ENCODE assay signal across 1 cellular context in genomic region chr1:196034080-196034706, GRCh38.
TF ChIP-seq lines count a peak whose summit lies in the region.

No MANE protein-coding gene starts in this region.

TF ChIP-seq in H1, 55 proteins besides CTCF, POLR2A, EP300 and RAD21 (continued from another document):
- TF ChIP-seq E2F6 (IDR thresholded peaks at IDR 0.05) = no peak
- TF ChIP-seq RFX5 (IDR thresholded peaks at IDR 0.05; ENCODE audit: borderline replicate concordance, low read depth, low read length) = no peak
- no peak for TF ChIP-seq YY1 (IDR thresholded peaks at IDR 0.05; ENCODE audit: low read depth, low read length)
- 0 out of 2 replicates have a peak, but pooled peaks have one; percentile 16 for TF ChIP-seq TCF12 (IDR thresholded peaks at IDR 0.05; ENCODE audit: low read depth, low read length)
- TF ChIP-seq NANOG (IDR thresholded peaks at IDR 0.05; ENCODE audit: insufficient read depth, low read depth, low read length, poor library complexity, severe bottlenecking) = peak; percentile 57
- peak; percentile 77 for TF ChIP-seq CHD7 (IDR thresholded peaks at IDR 0.05; ENCODE audit: insufficient replicate concordance, low read length)
- TF ChIP-seq EZH2 (IDR thresholded peaks at IDR 0.05; ENCODE audit: low read depth, low read length, severe bottlenecking) = no peak
- TF ChIP-seq HDAC2 (IDR thresholded peaks at IDR 0.05; ENCODE audit: borderline replicate concordance in 1 of 2, low read depth in 2 of 2, low read length in 2 of 2) = peak in 1 of 2 experiments; percentile 42; a peak in 1 of 4 replicates
- no peak for TF ChIP-seq JUN (IDR thresholded peaks at IDR 0.05; ENCODE audit: low read depth, low read length)
- no peak for TF ChIP-seq CBX8 (IDR thresholded peaks at IDR 0.05; ENCODE audit: borderline replicate concordance, low read depth, low read length)
- TF ChIP-seq CHD1 (IDR thresholded peaks at IDR 0.05; ENCODE audit: low read depth, low read length) = no peak
- TF ChIP-seq KDM5A (IDR thresholded peaks at IDR 0.05; ENCODE audit: low read length) = no peak
- TF ChIP-seq, protein P1, sequence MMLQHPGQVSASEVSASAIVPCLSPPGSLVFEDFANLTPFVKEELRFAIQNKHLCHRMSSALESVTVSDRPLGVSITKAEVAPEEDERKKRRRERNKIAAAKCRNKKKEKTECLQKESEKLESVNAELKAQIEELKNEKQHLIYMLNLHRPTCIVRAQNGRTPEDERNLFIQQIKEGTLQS (IDR thresholded peaks at IDR 0.05; ENCODE audit: insufficient read depth, low read depth, low read length) = no peak
- no peak for TF ChIP-seq SP4 (IDR thresholded peaks at IDR 0.05; ENCODE audit: low read length)
